In genomic region chr22:29780781-29781676, GRCh38 we compare ENCODE assay signal across 8 cellular contexts. TPM values are rescaled to one million over a fixed set of nuclear protein-coding genes. Genes with fewer than 3 reads are reported as not detected.
DNase-seq lines count a peak whose midpoint lies in the region; ATAC-seq and TF ChIP-seq lines count a peak whose summit lies in the region.

No MANE protein-coding gene starts in this region.

- H3K36me3 Mint-ChIP-seq in Calu3 (ENCODE audit: insufficient read depth, unreplicated experiment), result no peaks in the 10 kb centered on the region
- peaks cover 4% of the 10 kb centered on the region for H3K36me3 Mint-ChIP-seq in effector memory CD8-positive, alpha-beta T cell (ENCODE audit: insufficient read depth)

- 15 to 19% (median 15%) methylated on average over 8 of the region's 8 CpGs for WGBS in ovary, 3 donors

- no peaks in the 10 kb centered on the region for H3K27me3 ChIP-seq in ovary

- no peak for TF ChIP-seq EP300 in ovary (IDR thresholded peaks at IDR 0.05)

- CTCF ChIA-PET in Calu3 (lab: Charles Lee), result interaction anchor here (0.6 to 1.4 kb wide), 3 partner anchors 11 to 201 kb away, joined by 3 to 6 read pairs (median 4); no protein-coding TSS in a partner anchor

- BruUV-seq in Calu3 (replicated peaks; lab: Mats Ljungman, UMichigan), result no TSS peak

- peaks cover 33% of the 10 kb centered on the region for H3K4me1 Mint-ChIP-seq in Calu3 (ENCODE audit: low read depth, unreplicated experiment)
- no peaks in the 10 kb centered on the region for H3K4me1 Mint-ChIP-seq in effector memory CD8-positive, alpha-beta T cell (ENCODE audit: low read depth in 2 of 2)

- H3K4me3 ChIP-seq in fibroblast of the aortic adventitia (ENCODE audit: low read depth, low read length) (no peak overlapping the region), ovary (no peak overlapping the region)

- H3K9me3 Mint-ChIP-seq in Calu3 (ENCODE audit: low read depth, unreplicated experiment), result no peaks in the 10 kb centered on the region
- H3K9me3 Mint-ChIP-seq in effector memory CD8-positive, alpha-beta T cell, result no peaks in the 10 kb centered on the region

- intact Hi-C loops in Calu3 (cut with micrococcal nuclease; ENCODE audit: unreplicated experiment) (no loop called here), ovary (cut with DNase I) (no loop called here)

- no peaks in the 10 kb centered on the region for H3K9me3 ChIP-seq in ovary

- DNase-seq in Calu3 (peak; percentile 44), T1000 (lab: John Stamatoyannopoulos, UW) (peak; percentile 52), fibroblast of the aortic adventitia (ENCODE audit: low read depth) (peak; percentile 81), ovary (peak in 3 of 5 donors; percentile 37 to 55 (median 42)), activated gamma-delta T cell treated with Interleukin-2 at 50 U/mL for 16 hours (no peak)
- DNase-seq in effector memory CD8-positive, alpha-beta T cell, result no peak

- H3K27ac ChIP-seq in ovary, result no peak overlapping the region

- H3K27ac Mint-ChIP-seq in Calu3 (ENCODE audit: unreplicated experiment), result peak overlapping the region; percentile 51
- peak overlapping the region in 1 of 2 donors; percentile 9 for H3K27ac Mint-ChIP-seq in effector memory CD8-positive, alpha-beta T cell

- H3K27me3 Mint-ChIP-seq in Calu3 (ENCODE audit: unreplicated experiment), result no peaks in the 10 kb centered on the region
- no peaks in the 10 kb centered on the region for H3K27me3 Mint-ChIP-seq in effector memory CD8-positive, alpha-beta T cell

- H3K4me3 Mint-ChIP-seq in Calu3 (ENCODE audit: low read depth, unreplicated experiment), result peak overlapping the region; percentile 6
- H3K4me3 Mint-ChIP-seq in effector memory CD8-positive, alpha-beta T cell, result no peak overlapping the region

- TF ChIP-seq CTCF in Calu3 (IDR thresholded peaks at IDR 0.05; ENCODE audit: unreplicated experiment), result no peak
- TF ChIP-seq CTCF in fibroblast of the aortic adventitia (IDR thresholded peaks at IDR 0.05; ENCODE audit: insufficient read depth, low read length), result no peak
- no peak for TF ChIP-seq CTCF in ovary (IDR thresholded peaks at IDR 0.05)

- peaks cover 5% of the 10 kb centered on the region for H3K4me1 ChIP-seq in ovary (ENCODE audit: insufficient read depth)

- ATAC-seq in effector memory CD8-positive, alpha-beta T cell (replicated peaks), result no peak
- no peak for ATAC-seq in HG02571 (IDR thresholded peaks at IDR 0.05; ENCODE audit: unreplicated experiment)
- no peak for ATAC-seq in HG02759 (IDR thresholded peaks at IDR 0.05; ENCODE audit: unreplicated experiment)

- no peak for TF ChIP-seq POLR2A in ovary (IDR thresholded peaks at IDR 0.05)

- no peaks in the 10 kb centered on the region for H3K36me3 ChIP-seq in ovary

RNA-seq across cellular contexts. Expression of gene UQCR10, which starts 13.9 kb away (rescaled TPM):
- 113 and 120 TPM in 2 replicates for total RNA-seq in Calu3 (2022)
- total RNA-seq in fibroblast of the aortic adventitia (ENCODE audit: low replicate concordance), result 11.9 and 53.2 TPM in 2 replicates
- 10 to 100 TPM; 24.2 to 61.2 (median 49.1) TPM for total RNA-seq in ovary
- polyA plus RNA-seq in ovary, result 10 to 100 TPM; 78.2 to 93.1 TPM

RNA-seq across cellular contexts. Expression of gene ZMAT5, which starts 14.2 kb away (rescaled TPM):
- total RNA-seq in Calu3 (2022) (20.5 and 21.0 TPM in 2 replicates), fibroblast of the aortic adventitia (ENCODE audit: low replicate concordance) (10.6 and 17.2 TPM in 2 replicates), ovary (10 to 100 TPM; 16.1 to 27.2 (median 22.3) TPM)
- 10 to 100 TPM in 1 of 2 donors, 1 to 10 TPM in 1; 5.7 to 17.7 TPM for polyA plus RNA-seq in ovary

RNA-seq across cellular contexts. Expression of gene ASCC2, which starts 57.0 kb away (rescaled TPM):
- 62.6 and 73.4 TPM in 2 replicates for total RNA-seq in Calu3 (2022)
- total RNA-seq in fibroblast of the aortic adventitia (ENCODE audit: low replicate concordance), result 22.4 and 33.6 TPM in 2 replicates
- 10 to 100 TPM; 26.9 to 55.6 (median 36.9) TPM for total RNA-seq in ovary
- polyA plus RNA-seq in ovary, result 10 to 100 TPM; 27.0 to 45.6 TPM

Comparison
In these comparisons a context has a peak if more than half of its experiments do, and no peak if none do; other contexts are left out.
1. DNase-seq: peak in Calu3 (single experiment), T1000 (single experiment), fibroblast of the aortic adventitia (single experiment) and ovary (3 of 5); none in activated gamma-delta T cell treated with Interleukin-2 at 50 U/mL for 16 hours (single experiment) and effector memory CD8-positive, alpha-beta T cell (0 of 3).